Comparison of ENCODE assay signal across 1 cellular context in genomic region chr11:36540998-36541397, GRCh38.
TF ChIP-seq lines count a peak whose summit lies in the region.

No MANE protein-coding gene starts in this region.

TF ChIP-seq in GM12878, 131 proteins besides CTCF, POLR2A, EP300 and RAD21 (continued from another document):
- no peak for TF ChIP-seq NRF1 (conservative IDR thresholded peaks at IDR 0.05; ENCODE audit: low read depth, low read length)
- TF ChIP-seq ELK1 (IDR thresholded peaks at IDR 0.05; ENCODE audit: low read depth, low read length): no peak
- TF ChIP-seq CHD2 (IDR thresholded peaks at IDR 0.05; ENCODE audit: borderline replicate concordance, low read depth, low read length): no peak
- no peak for TF ChIP-seq ETV6 (conservative IDR thresholded peaks at IDR 0.05 in 1 of 2, IDR thresholded peaks at IDR 0.05 in 1 of 2; ENCODE audit: borderline replicate concordance in 1 of 2, low read depth in 1 of 2)
- no peak for TF ChIP-seq KLF5 (IDR thresholded peaks at IDR 0.05; ENCODE audit: partially characterized antibody)
- TF ChIP-seq NKRF (conservative IDR thresholded peaks at IDR 0.05): no peak
- no peak for TF ChIP-seq YY1 (IDR thresholded peaks at IDR 0.05; ENCODE audit: low read depth, low read length)
